Comparison of ENCODE assay signal across 17 cellular contexts in genomic region chr19:6014551-6015135, GRCh38. TPM values are rescaled to one million over a fixed set of nuclear protein-coding genes. Genes with fewer than 3 reads are reported as not detected.
A peak's percentile ranks its signal among the peaks of the same experiment; 100 is the strongest.
DNase-seq lines count a peak whose midpoint lies in the region; ATAC-seq and TF ChIP-seq lines count a peak whose summit lies in the region.
"Had no signal": no experiment of that assay in that cellular context is flagged by ENCODE, and none has a peak within 500 bp of the region (broad histone marks: within the 10 kb centered on the region; RNA-seq: fewer than 3 reads in every experiment).

No MANE protein-coding gene starts in this region.

- intact Hi-C loops in ascending aorta (cut with DNase I), result no loop called here

- no CpG with 5 or more reads among the region's 13 CpGs for WGBS in neuronal stem cell (ENCODE audit: extremely low coverage in 2 of 2, insufficient read length in 2 of 2, insufficient replicate concordance in 1 of 2), 2 donors
- WGBS in mesendoderm (ENCODE audit: extremely low coverage, insufficient coverage, low lambda C conversion rate), result no CpG with 5 or more reads among the region's 13 CpGs

- no peak overlapping the region for H3K23ac ChIP-seq in neuronal stem cell (ENCODE audit: low read depth, low read length, poor library complexity)
- no peak overlapping the region for H3K23ac ChIP-seq in mesendoderm (ENCODE audit: low read length)

- no peaks in the 10 kb centered on the region for H3K79me2 ChIP-seq in mesendoderm (ENCODE audit: control insufficient read depth, insufficient read depth, low read length)

- peaks cover 5 to 79% (median 66%) of the 10 kb centered on the region in 10 experiments for H3K4me1 ChIP-seq in BLaER1 treated with 17β-estradiol and CSF1 and Interleukin-3, amounts not matched to agents 10 nM and 100 nM
- H3K4me1 ChIP-seq in SJCRH30 (peaks cover 19% of the 10 kb centered on the region), neuronal stem cell (ENCODE audit: control insufficient read depth in 2 of 2, insufficient read depth in 1 of 2, low read depth in 1 of 2, low read length in 2 of 2) (peaks cover 5 to 7% of the 10 kb centered on the region in 2 donors), mesendoderm (ENCODE audit: control insufficient read depth, low read depth, low read length) (no peaks in the 10 kb centered on the region), ascending aorta (no peaks in the 10 kb centered on the region)
- H3K4me1 ChIP-seq: Peyer's patch had no signal

- H2BK120ac ChIP-seq in neuronal stem cell (ENCODE audit: low read depth, low read length), result no peak overlapping the region
- no peak overlapping the region for H2BK120ac ChIP-seq in mesendoderm (ENCODE audit: low read depth, low read length)

- H3K56ac ChIP-seq in mesendoderm (ENCODE audit: low read length), result no peak overlapping the region

- H3K79me1 ChIP-seq in neuronal stem cell (ENCODE audit: low read depth, low read length) (no peaks in the 10 kb centered on the region), mesendoderm (ENCODE audit: low read length) (no peaks in the 10 kb centered on the region)

- H3K9me3 ChIP-seq in BLaER1 treated with 17β-estradiol and CSF1 and Interleukin-3, amounts not matched to agents 10 nM and 100 nM (replicated peaks in 1 of 11), result no peaks in the 10 kb centered on the region
- H3K9me3 ChIP-seq in SJCRH30 (replicated peaks), result no peaks in the 10 kb centered on the region
- H3K9me3 ChIP-seq in neuronal stem cell (replicated peaks in 1 of 2; ENCODE audit: control insufficient read depth in 2 of 2, insufficient read depth in 1 of 2, low read depth in 1 of 2, low read length in 2 of 2), result no peaks in the 10 kb centered on the region
- no peaks in the 10 kb centered on the region for H3K9me3 ChIP-seq in ascending aorta
- H3K9me3 ChIP-seq: Peyer's patch had no signal

- H2BK5ac ChIP-seq in neuronal stem cell (ENCODE audit: low read length), result no peak overlapping the region
- H2BK5ac ChIP-seq in mesendoderm (ENCODE audit: low read length), result no peak overlapping the region

- H2BK15ac ChIP-seq in neuronal stem cell (ENCODE audit: low read length), result no peak overlapping the region
- H2BK15ac ChIP-seq in mesendoderm (replicated peaks; ENCODE audit: low read depth), result no peak overlapping the region

- no peak for TF ChIP-seq CTCF in ascending aorta (IDR thresholded peaks at IDR 0.05)

- H4K8ac ChIP-seq in neuronal stem cell (ENCODE audit: low read depth, low read length) (peak overlapping the region; percentile 58), mesendoderm (ENCODE audit: low read depth, low read length) (no peak overlapping the region)

- ATAC-seq in HG02884 (IDR thresholded peaks at IDR 0.05; ENCODE audit: unreplicated experiment), result no peak
- ATAC-seq: Right ventricle myocardium inferior had no signal

- H3K27me3 ChIP-seq in BLaER1 treated with 17β-estradiol and CSF1 and Interleukin-3, amounts not matched to agents 10 nM and 100 nM, result no peaks in the 10 kb centered on the region
- no peaks in the 10 kb centered on the region for H3K27me3 ChIP-seq in SJCRH30
- H3K27me3 ChIP-seq in neuronal stem cell (ENCODE audit: control insufficient read depth in 3 of 3, insufficient read depth in 3 of 3, low read depth in 1 of 3, low read length in 3 of 3), result no peaks in the 10 kb centered on the region
- H3K27me3 ChIP-seq in mesendoderm (ENCODE audit: insufficient read depth, low read length, poor library complexity), result no peaks in the 10 kb centered on the region
- H3K27me3 ChIP-seq in ascending aorta, result no peaks in the 10 kb centered on the region
- H3K27me3 ChIP-seq: Peyer's patch had no signal

- H3K4me2 ChIP-seq in BLaER1 treated with 17β-estradiol and CSF1 and Interleukin-3, amounts not matched to agents 10 nM and 100 nM, result peak overlapping the region; percentile 12 to 94 (median 78); a peak in 19 of 22 replicates
- H3K4me2 ChIP-seq in neuronal stem cell (ENCODE audit: insufficient read depth, low read length, poor library complexity, severe bottlenecking), result no peak overlapping the region
- H3K4me2 ChIP-seq in mesendoderm (ENCODE audit: low read length), result no peak overlapping the region

- peak; percentile 4 for DNase-seq in 8988T
- DNase-seq in SJCRH30, result peak; percentile 26 to 63
- DNase-seq in neuronal stem cell (ENCODE audit: low spot score), result no peak
- no peak for DNase-seq in medulla oblongata (ENCODE audit: extremely low spot score)
- no peak for DNase-seq in mesendoderm
- DNase-seq in ascending aorta (ENCODE audit: low spot score in 2 of 2), result no peak
- DNase-seq: ACHN, HFFc6, KG1, NCI-H1105 treated with DMSO at 0.1 percent for 48 hours, NCI-H1694, NCI-H226, NCI-H526 had no signal

- no peak overlapping the region for H3K14ac ChIP-seq in neuronal stem cell (ENCODE audit: low read length)

- H3K27ac ChIP-seq in BLaER1 treated with 17β-estradiol and CSF1 and Interleukin-3, amounts not matched to agents 10 nM and 100 nM, result peak overlapping the region in 8 of 11 experiments; percentile 48 to 86 (median 74); a peak in 16 of 22 replicates
- H3K27ac ChIP-seq in SJCRH30, result no peak overlapping the region
- no peak overlapping the region for H3K27ac ChIP-seq in neuronal stem cell (replicated peaks; ENCODE audit: low read length)
- no peak overlapping the region for H3K27ac ChIP-seq in mesendoderm (ENCODE audit: low read depth, low read length)
- no peak overlapping the region for H3K27ac ChIP-seq in ascending aorta
- H3K27ac ChIP-seq: Peyer's patch had no signal

- peak overlapping the region in 9 of 11 experiments; percentile 4 to 73 (median 62); a peak in 14 of 22 replicates for H3K9ac ChIP-seq in BLaER1 treated with 17β-estradiol and CSF1 and Interleukin-3, amounts not matched to agents 10 nM and 100 nM
- H3K9ac ChIP-seq in neuronal stem cell (ENCODE audit: low read depth, low read length, poor library complexity) (peak overlapping the region; percentile 3), mesendoderm (ENCODE audit: low read length) (no peak overlapping the region)

- H3K4ac ChIP-seq in neuronal stem cell (ENCODE audit: low read length) (no peak overlapping the region), mesendoderm (ENCODE audit: low read depth, low read length) (no peak overlapping the region)

- no peaks in the 10 kb centered on the region for H3K36me3 ChIP-seq in BLaER1 treated with 17β-estradiol and CSF1 and Interleukin-3, amounts not matched to agents 10 nM and 100 nM
- H3K36me3 ChIP-seq in SJCRH30 (no peaks in the 10 kb centered on the region), neuronal stem cell (replicated peaks in 1 of 2; ENCODE audit: control insufficient read depth in 2 of 2, insufficient read depth in 2 of 2, low read length in 2 of 2) (peaks cover 0 to 27% of the 10 kb centered on the region in 2 donors), mesendoderm (ENCODE audit: control insufficient read depth, insufficient read depth, low read length) (no peaks in the 10 kb centered on the region), ascending aorta (peaks cover 0 to 55% of the 10 kb centered on the region in 2 donors)

- H3K18ac ChIP-seq in neuronal stem cell (ENCODE audit: low read length) (peak overlapping the region; percentile 84), mesendoderm (ENCODE audit: low read length) (no peak overlapping the region)

- H3K4me3 ChIP-seq in BLaER1 treated with 17β-estradiol and CSF1 and Interleukin-3, amounts not matched to agents 10 nM and 100 nM, result peak overlapping the region in 1 of 10 experiments; percentile 3; a peak in 1 of 20 replicates
- H3K4me3 ChIP-seq in SJCRH30, result no peak overlapping the region
- H3K4me3 ChIP-seq in neuronal stem cell (ENCODE audit: low read length in 2 of 2), result no peak overlapping the region
- H3K4me3 ChIP-seq in mesendoderm (ENCODE audit: low read length), result no peak overlapping the region
- no peak overlapping the region for H3K4me3 ChIP-seq in ascending aorta
- H3K4me3 ChIP-seq: Peyer's patch had no signal

- no peak overlapping the region for H4K5ac ChIP-seq in mesendoderm (ENCODE audit: low read length)

- H4K20me1 ChIP-seq in BLaER1 treated with 17β-estradiol and CSF1 and Interleukin-3, amounts not matched to agents 10 nM and 100 nM, result no peaks in the 10 kb centered on the region

- H2AK5ac ChIP-seq in neuronal stem cell (ENCODE audit: low read depth, low read length) (no peak overlapping the region), mesendoderm (ENCODE audit: low read length) (no peak overlapping the region)

- H4K91ac ChIP-seq in neuronal stem cell (ENCODE audit: low read depth, low read length, poor library complexity), result no peak overlapping the region

- no peak overlapping the region for H2AFZ ChIP-seq in neuronal stem cell (ENCODE audit: low read length)

- H2BK12ac ChIP-seq in neuronal stem cell (ENCODE audit: low read length), result no peak overlapping the region

RNA-seq across cellular contexts. Expression of gene RANBP3, which starts 36.7 kb away (rescaled TPM):
- 74.8 and 76.5 TPM in 2 replicates for total RNA-seq in SJCRH30 (2014; rRNA removed; shearing (Covaris generic))
- 112 TPM for polyA plus RNA-seq in neuronal stem cell (2013, experiment 1 of 2)
- 111 TPM for polyA plus RNA-seq in neuronal stem cell (2013, experiment 2 of 2)
- 109 TPM for polyA plus RNA-seq in mesendoderm (2013, experiment 1 of 2)
- 113 TPM for polyA plus RNA-seq in mesendoderm (2013, experiment 2 of 2)
- 48.0 TPM for total RNA-seq in ascending aorta

Comparison
In these comparisons a context has a peak if more than half of its experiments do, and no peak if none do; other contexts are left out.
1. DNase-seq: peak in 8988T (single experiment) and SJCRH30 (2 of 2); none in neuronal stem cell (single experiment), medulla oblongata (single experiment), mesendoderm (single experiment) and ascending aorta (0 of 2).
2. H3K27ac ChIP-seq: peak in BLaER1 treated with 17β-estradiol and CSF1 and Interleukin-3, amounts not matched to agents 10 nM and 100 nM (8 of 11); none in SJCRH30 (single experiment), neuronal stem cell (single experiment), mesendoderm (single experiment) and ascending aorta (0 of 2).
3. H3K4me2 ChIP-seq: peak in BLaER1 treated with 17β-estradiol and CSF1 and Interleukin-3, amounts not matched to agents 10 nM and 100 nM (11 of 11); none in neuronal stem cell (single experiment) and mesendoderm (single experiment).